Comparison of ENCODE assay signal across 8 cellular contexts in genomic region chr6:78868124-78868523, GRCh38. TPM values are rescaled to one million over a fixed set of nuclear protein-coding genes. Genes with fewer than 3 reads are reported as not detected.
A peak's percentile ranks its signal among the peaks of the same experiment; 100 is the strongest.
DNase-seq lines count a peak whose midpoint lies in the region; ATAC-seq lines count a peak whose summit lies in the region.

No MANE protein-coding gene starts in this region.

- POLR2A ChIA-PET in T-cell (lab: Charles Lee) = no interaction called here

- H3K27ac Mint-ChIP-seq in T-cell = peak overlapping the region; percentile 93 to 96
- H3K27ac Mint-ChIP-seq in stimulated activated effector memory CD8-positive, alpha-beta T cell treated with anti-CD3 and anti-CD28 coated beads, Interleukin-12 subunit alpha, Interleukin-12 subunit beta, amount 100 ng/mL, for 72 hours = peak overlapping the region; percentile 93

- H3K4me3 Mint-ChIP-seq in T-cell = peak overlapping the region; percentile 92 to 99 (median 97)
- H3K4me3 Mint-ChIP-seq in stimulated activated effector memory CD8-positive, alpha-beta T cell treated with anti-CD3 and anti-CD28 coated beads, Interleukin-12 subunit alpha, Interleukin-12 subunit beta, amount 100 ng/mL, for 72 hours = peak overlapping the region; percentile 98

- no peak for ATAC-seq in T-cell (replicated peaks in 1 of 4)
- no peak for ATAC-seq in stimulated activated effector memory CD8-positive, alpha-beta T cell treated with anti-CD3 and anti-CD28 coated beads, Interleukin-12 subunit alpha, Interleukin-12 subunit beta, amount 100 ng/mL, for 72 hours

- CTCF ChIA-PET in T-cell (lab: Charles Lee) = no interaction called here

- peaks cover 17% of the 10 kb centered on the region for H3K36me3 Mint-ChIP-seq in T-cell
- H3K36me3 Mint-ChIP-seq in stimulated activated effector memory CD8-positive, alpha-beta T cell treated with anti-CD3 and anti-CD28 coated beads, Interleukin-12 subunit alpha, Interleukin-12 subunit beta, amount 100 ng/mL, for 72 hours = peaks cover 8% of the 10 kb centered on the region

- no peaks in the 10 kb centered on the region for H3K9me3 Mint-ChIP-seq in T-cell
- H3K9me3 Mint-ChIP-seq in stimulated activated effector memory CD8-positive, alpha-beta T cell treated with anti-CD3 and anti-CD28 coated beads, Interleukin-12 subunit alpha, Interleukin-12 subunit beta, amount 100 ng/mL, for 72 hours = no peaks in the 10 kb centered on the region

- peaks cover 19 to 26% (median 25%) of the 10 kb centered on the region in 3 donors for H3K4me1 Mint-ChIP-seq in T-cell
- H3K4me1 Mint-ChIP-seq in stimulated activated effector memory CD8-positive, alpha-beta T cell treated with anti-CD3 and anti-CD28 coated beads, Interleukin-12 subunit alpha, Interleukin-12 subunit beta, amount 100 ng/mL, for 72 hours = peaks cover 9% of the 10 kb centered on the region

- DNase-seq in NCI-H2107 treated with DMSO at 0.1 percent for 48 hours (lab: John Stamatoyannopoulos, UW; ENCODE audit: unreplicated experiment) (peak; percentile 19), NCI-H2107 (lab: John Stamatoyannopoulos, UW) (no peak), T-cell (no peak), glomerular visceral epithelial cell (ENCODE audit: extremely low spot score) (peak; percentile 15), DMS114 treated with DMSO at 0.1 percent for 48 hours (lab: John Stamatoyannopoulos, UW; ENCODE audit: unreplicated experiment) (no peak), NCI-H345 treated with DMSO at 0.1 percent for 48 hours (lab: John Stamatoyannopoulos, UW; ENCODE audit: unreplicated experiment) (no peak), cerebellar cortex (ENCODE audit: low spot score) (no peak)
- DNase-seq in stimulated activated effector memory CD8-positive, alpha-beta T cell treated with anti-CD3 and anti-CD28 coated beads, Interleukin-12 subunit alpha, Interleukin-12 subunit beta, amount 100 ng/mL, for 72 hours (ENCODE audit: low spot score in 2 of 2) = no peak

- no peaks in the 10 kb centered on the region for H3K27me3 Mint-ChIP-seq in T-cell

RNA-seq across cellular contexts. Expression of gene IRAK1BP1, which starts 0.8 kb away (rescaled TPM):
- total RNA-seq in T-cell = 1 to 10 TPM; 2.1 to 5.5 (median 4.4) TPM

Comparison
In these comparisons a context has a peak if more than half of its experiments do, and no peak if none do; other contexts are left out.
1. DNase-seq: peak in NCI-H2107 treated with DMSO at 0.1 percent for 48 hours (single experiment) and glomerular visceral epithelial cell (single experiment); none in NCI-H2107 (single experiment), T-cell (0 of 34), stimulated activated effector memory CD8-positive, alpha-beta T cell treated with anti-CD3 and anti-CD28 coated beads, Interleukin-12 subunit alpha, Interleukin-12 subunit beta, amount 100 ng/mL, for 72 hours (0 of 2), DMS114 treated with DMSO at 0.1 percent for 48 hours (single experiment), NCI-H345 treated with DMSO at 0.1 percent for 48 hours (single experiment) and cerebellar cortex (single experiment).